17 cellular contexts compared by ENCODE assay signal in genomic region chr5:149426931-149427330, GRCh38. TPM values are rescaled to one million over a fixed set of nuclear protein-coding genes. Genes with fewer than 3 reads are reported as not detected.
DNase-seq lines count a peak whose midpoint lies in the region; ATAC-seq and TF ChIP-seq lines count a peak whose summit lies in the region.
"Had no signal": no experiment of that assay in that cellular context is flagged by ENCODE, and none has a peak within 500 bp of the region (broad histone marks: within the 10 kb centered on the region; RNA-seq: fewer than 3 reads in every experiment).

No MANE protein-coding gene starts in this region.

- no peak overlapping the region for H2BK5ac ChIP-seq in trophoblast cell (ENCODE audit: low read depth, low read length, poor library complexity)

- no peak overlapping the region for H4K12ac ChIP-seq in trophoblast cell (ENCODE audit: low read depth, low read length)

- no peaks in the 10 kb centered on the region for H3F3A ChIP-seq in PC-3 (ENCODE audit: low read length, unreplicated experiment)

- no CpG with 5 or more reads among the region's 2 CpGs for WGBS in trophoblast cell (ENCODE audit: extremely low coverage, insufficient coverage, insufficient read length)

- TF ChIP-seq CTCF in AG04450 (IDR thresholded peaks at IDR 0.05; ENCODE audit: low read depth, low read length) = no peak
- no peak for TF ChIP-seq CTCF in PC-3 (conservative IDR thresholded peaks at IDR 0.05; ENCODE audit: low read depth, low read length)
- no peak for TF ChIP-seq CTCF in OCI-LY7 (conservative IDR thresholded peaks at IDR 0.05; ENCODE audit: low read length)

- POLR2A ChIA-PET in AG04450 (lab: Yijun Ruan, JAX) = interaction anchor here (0.7 to 5.6 kb wide), 4 partner anchors 10 to 49 kb away, joined by 3 to 95 read pairs (median 3); no protein-coding TSS in a partner anchor
- POLR2A ChIA-PET in PC-3 (lab: Charles Lee; ENCODE audit: unreplicated experiment) = interaction anchor here (0.6 kb wide), 2 partner anchors 67 to 590 kb away, joined by 3 to 7 read pairs; no protein-coding TSS in a partner anchor
- POLR2A ChIA-PET in OCI-LY7 (lab: Charles Lee) = no interaction called here

- no peak overlapping the region for H3K23ac ChIP-seq in trophoblast cell (ENCODE audit: low read length)

- no TSS peak for BruUV-seq in PC-3 (replicated peaks; lab: Mats Ljungman, UMichigan)
- BruUV-seq in OCI-LY7 (replicated peaks; lab: Mats Ljungman, UMichigan) = no TSS peak

- peak overlapping the region; percentile 8 for H3K14ac ChIP-seq in trophoblast cell (ENCODE audit: low read length)

- H4K8ac ChIP-seq in trophoblast cell (ENCODE audit: low read depth, low read length) = no peak overlapping the region

- H3K9me2 ChIP-seq in PC-3 (replicated peaks; ENCODE audit: low read length) (no peaks in the 10 kb centered on the region), OCI-LY7 (ENCODE audit: insufficient read depth, low read length) (no peaks in the 10 kb centered on the region)

- H4K20me1 ChIP-seq in PC-3 (ENCODE audit: low read length) = no peaks in the 10 kb centered on the region
- H4K20me1 ChIP-seq in OCI-LY7 (ENCODE audit: insufficient read depth, low read length) = no peaks in the 10 kb centered on the region

- H3K27ac ChIP-seq in AG04450 (ENCODE audit: low read depth, low read length) (peak overlapping the region; percentile 70), PC-3 (ENCODE audit: low read length) (no peak overlapping the region), trophoblast cell (ENCODE audit: low read depth, low read length) (no peak overlapping the region), OCI-LY7 (ENCODE audit: low read depth, low read length, poor library complexity, severe bottlenecking) (no peak overlapping the region)

- no peak overlapping the region for H3K4ac ChIP-seq in trophoblast cell (ENCODE audit: low read depth, low read length)

- no peaks in the 10 kb centered on the region for H3K79me2 ChIP-seq in PC-3 (ENCODE audit: low read length)
- peaks cover 8% of the 10 kb centered on the region for H3K79me2 ChIP-seq in trophoblast cell (ENCODE audit: control insufficient read depth, insufficient read depth, low read length, poor library complexity)
- H3K79me2 ChIP-seq in OCI-LY7 (ENCODE audit: insufficient read depth, low read depth, low read length) = no peaks in the 10 kb centered on the region

- peak overlapping the region; percentile 85 for H2BK12ac ChIP-seq in trophoblast cell (ENCODE audit: low read length)

- peak overlapping the region; percentile 8 for H2BK120ac ChIP-seq in trophoblast cell (ENCODE audit: insufficient read depth, low read length, poor library complexity)

- H3K4me3 ChIP-seq in AG04450 (ENCODE audit: low read depth, low read length) = no peak overlapping the region
- no peak overlapping the region for H3K4me3 ChIP-seq in PC-3 (ENCODE audit: low read length)
- no peak overlapping the region for H3K4me3 ChIP-seq in trophoblast cell (ENCODE audit: low read depth, low read length)
- H3K4me3 ChIP-seq in OCI-LY7 (ENCODE audit: low read depth, low read length, poor library complexity, severe bottlenecking) = no peak overlapping the region

- no peaks in the 10 kb centered on the region; the same call in 1 of the 2 replicates for H3K9me3 ChIP-seq in AG04450 (ENCODE audit: control insufficient read depth, insufficient read depth, low read length)
- H3K9me3 ChIP-seq in PC-3 (ENCODE audit: low read length) = no peaks in the 10 kb centered on the region
- H3K9me3 ChIP-seq in trophoblast cell (ENCODE audit: insufficient read depth, low read depth, low read length) = no peaks in the 10 kb centered on the region
- H3K9me3 ChIP-seq in OCI-LY7 (ENCODE audit: low read length) = no peaks in the 10 kb centered on the region

- H3K9ac ChIP-seq in PC-3 (ENCODE audit: low read length) = no peak overlapping the region
- no peak overlapping the region for H3K9ac ChIP-seq in trophoblast cell (ENCODE audit: low read length)

- H2AK5ac ChIP-seq in trophoblast cell (ENCODE audit: low read length) = peak overlapping the region; percentile 61

- peak overlapping the region; percentile 16 for H4K91ac ChIP-seq in trophoblast cell (ENCODE audit: low read depth, low read length)

- DNase-seq in AG04450 (ENCODE audit: low read depth, low spot score) (no peak), PC-3 (peak; percentile 44), glomerular visceral epithelial cell (ENCODE audit: extremely low spot score) (peak; percentile 73), trophoblast cell (no peak), NCI-H187 treated with DMSO at 0.1 percent for 48 hours (lab: John Stamatoyannopoulos, UW) (no peak), DMS79 treated with DMSO at 0.1 percent for 48 hours (lab: John Stamatoyannopoulos, UW) (no peak), OCI-LY7 (ENCODE audit: low spot score) (no peak)
- DNase-seq: activated naive CD4-positive, alpha-beta T cell treated with anti-CD3 and anti-CD28 coated beads, Interleukin-2, amount 50 U/mL, for 16 hours; COR-L47; islet precursor cell; MM.1S; NCI-H748 treated with DMSO at 0.1 percent for 48 hours; stimulated activated CD4-positive, alpha-beta T cell treated with anti-CD3 and anti-CD28 coated beads, Interleukin-1b, Interleukin-23, amount 100 ng/mL, for 48 hours; T-helper 1 cell had no signal

- H3K79me1 ChIP-seq in trophoblast cell (ENCODE audit: low read length) = peaks cover 43% of the 10 kb centered on the region

- H3K36me3 ChIP-seq in PC-3 (ENCODE audit: low read depth, low read length) = no peaks in the 10 kb centered on the region
- peaks cover 6 to 14% of the 10 kb centered on the region in 2 experiments for H3K36me3 ChIP-seq in trophoblast cell (ENCODE audit: control insufficient read depth in 1 of 2, insufficient read depth in 2 of 2, low read length in 2 of 2)
- no peaks in the 10 kb centered on the region for H3K36me3 ChIP-seq in OCI-LY7 (ENCODE audit: insufficient read depth, low read length)

- no peak overlapping the region for H3K4me2 ChIP-seq in PC-3 (ENCODE audit: low read length)
- no peak overlapping the region for H3K4me2 ChIP-seq in trophoblast cell (ENCODE audit: low read length)
- no peak overlapping the region for H3K4me2 ChIP-seq in OCI-LY7 (ENCODE audit: low read length)

- no peak for ATAC-seq in PC-3
- ATAC-seq in GM19463 (IDR thresholded peaks at IDR 0.05; ENCODE audit: unreplicated experiment) = no peak
- ATAC-seq: activated CD4-positive, CD25-positive, alpha-beta regulatory T cell treated with anti-CD3 and anti-CD28 coated beads, Interleukin-2, amount 50 U/mL, for 24 hours had no signal

- H3K27me3 ChIP-seq in AG04450 (ENCODE audit: control insufficient read depth, insufficient read depth, low read length) (no peaks in the 10 kb centered on the region), PC-3 (ENCODE audit: low read length) (no peaks in the 10 kb centered on the region), trophoblast cell (ENCODE audit: insufficient read depth, low read length) (no peaks in the 10 kb centered on the region)

- no peak overlapping the region for H2AFZ ChIP-seq in PC-3 (ENCODE audit: low read length)
- no peak overlapping the region for H2AFZ ChIP-seq in trophoblast cell (ENCODE audit: insufficient read depth, low read length, poor library complexity)
- no peak overlapping the region for H2AFZ ChIP-seq in OCI-LY7 (ENCODE audit: low read length)

- peak overlapping the region; percentile 8 for H3K18ac ChIP-seq in trophoblast cell (ENCODE audit: low read length)

- intact Hi-C loops in PC-3 (cut with micrococcal nuclease) = no loop called here
- intact Hi-C loops in OCI-LY7 (cut with micrococcal nuclease; ENCODE audit: unreplicated experiment) = no loop called here

- peaks cover 3% of the 10 kb centered on the region; the same call in 1 of the 2 replicates for H3K4me1 ChIP-seq in PC-3 (ENCODE audit: insufficient read depth, low read length)
- peaks cover 34 to 55% of the 10 kb centered on the region in 2 experiments for H3K4me1 ChIP-seq in trophoblast cell (ENCODE audit: control insufficient read depth in 1 of 2, insufficient read depth in 2 of 2, low read length in 2 of 2)
- H3K4me1 ChIP-seq in OCI-LY7 (ENCODE audit: insufficient read depth, low read length, poor library complexity, severe bottlenecking) = peaks cover 10% of the 10 kb centered on the region

- CTCF ChIA-PET in AG04450 (lab: Charles Lee) (interaction anchor here (0.7 kb wide), 2 partner anchors 11 to 55 kb away, joined by 3 to 5 read pairs; no protein-coding TSS in a partner anchor), PC-3 (lab: Charles Lee) (no interaction called here), OCI-LY7 (lab: Charles Lee; ENCODE audit: unreplicated experiment) (no interaction called here)

RNA-seq across cellular contexts. Expression of gene IL17B, which starts 47.8 kb away (rescaled TPM):
- 0.24 TPM in 1 of 2 replicates, not detected in the other for polyA plus RNA-seq in AG04450 (2011; rRNA removed)
- 0.41 TPM in 1 of 2 replicates, not detected in the other for polyA minus RNA-seq in AG04450 (2011; rRNA and poly(A)+ RNA removed)
- total RNA-seq in PC-3 (2014; rRNA removed) (not detected in 2 replicates), OCI-LY7 (2022) (not detected in 2 replicates)
- 0.25 and 0.26 TPM in 2 replicates for polyA plus RNA-seq in trophoblast cell (2013)
- not detected in 2 replicates for total RNA-seq in OCI-LY7 (2014; rRNA removed; shearing (Covaris generic))
- total RNA-seq: progenitor cell of endocrine pancreas had no signal

Comparison
In these comparisons a context has a peak if more than half of its experiments do, and no peak if none do; other contexts are left out.
1. DNase-seq: peak in PC-3 (single experiment) and glomerular visceral epithelial cell (single experiment); none in AG04450 (single experiment), trophoblast cell (0 of 2), NCI-H187 treated with DMSO at 0.1 percent for 48 hours (single experiment), DMS79 treated with DMSO at 0.1 percent for 48 hours (single experiment) and OCI-LY7 (single experiment).